In genomic region chr17:37713028-37713431, GRCh38 we compare ENCODE assay signal across 1 cellular context.
TF ChIP-seq lines count a peak whose summit lies in the region.

No MANE protein-coding gene starts in this region.

TF ChIP-seq in liver, 16 proteins besides CTCF, POLR2A, EP300 and RAD21 (continued from another document):
- TF ChIP-seq ZBTB33 (IDR thresholded peaks at IDR 0.05) (peak; percentile 61), FOXA1 (IDR thresholded peaks at IDR 0.05) (peak; percentile 50), SP1 (IDR thresholded peaks at IDR 0.05) (peak; percentile 83), EGR1 (IDR thresholded peaks at IDR 0.05; ENCODE audit: low read depth in 2 of 2) (peak in 1 of 2 donors; percentile 52), ATF3 (IDR thresholded peaks at IDR 0.05) (peak; percentile 64), RXRA (IDR thresholded peaks at IDR 0.05) (peak; percentile 85 to 92), FOXA2 (IDR thresholded peaks at IDR 0.05) (peak; percentile 77), HNF4A (conservative IDR thresholded peaks at IDR 0.05) (peak; percentile 88 to 92), YY1 (IDR thresholded peaks at IDR 0.05) (peak; percentile 85)
